Comparison of ENCODE assay signal across 13 cellular contexts in the genomic region with DNA sequence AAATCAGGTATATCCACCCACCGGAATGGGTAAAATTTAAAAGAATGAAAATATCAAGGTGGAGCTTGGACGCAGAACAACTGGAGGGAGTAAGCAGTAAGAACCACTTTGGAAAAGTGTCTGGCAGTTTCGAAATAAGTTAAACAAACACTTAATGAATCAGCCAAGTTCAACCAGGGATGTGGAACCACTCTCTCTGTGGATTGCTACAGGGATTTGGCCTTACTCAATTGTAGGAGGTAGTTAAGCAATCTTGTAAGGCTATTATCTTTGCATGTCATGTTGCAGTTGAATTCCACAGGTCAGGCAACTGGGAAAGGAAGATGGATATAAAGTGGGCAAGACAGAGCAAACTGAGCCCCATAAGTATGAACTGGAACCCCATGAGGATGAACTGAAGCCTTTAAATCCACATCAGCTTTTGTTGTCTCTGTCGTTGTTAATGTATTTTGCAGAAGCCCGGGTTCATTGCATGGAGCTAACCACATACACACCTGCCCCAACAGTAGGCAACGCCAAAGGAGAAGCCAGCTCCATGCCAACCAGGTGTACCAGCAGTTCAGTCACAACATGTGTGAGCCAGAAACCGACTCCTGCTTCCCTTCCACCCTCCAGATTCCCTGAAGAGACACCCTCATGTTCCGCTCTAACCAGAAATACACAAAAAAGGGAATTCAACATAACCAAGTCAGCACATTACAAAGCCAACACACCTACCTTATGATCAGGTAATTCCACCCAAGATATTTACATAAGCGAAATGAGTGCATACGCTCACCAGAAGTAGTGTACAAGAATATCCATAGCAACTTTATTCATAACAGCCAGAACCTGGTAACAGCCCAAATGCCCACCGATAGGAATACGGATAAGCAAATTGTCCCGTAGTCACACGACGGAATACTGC. TPM values are rescaled to one million over a fixed set of nuclear protein-coding genes. Genes with fewer than 3 reads are reported as not detected.
DNase-seq lines count a peak whose midpoint lies in the region; ATAC-seq lines count a peak whose summit lies in the region.
"Had no signal": no experiment of that assay in that cellular context is flagged by ENCODE, and none has a peak within 500 bp of the region (broad histone marks: within the 10 kb centered on the region; RNA-seq: fewer than 3 reads in every experiment).

No MANE protein-coding gene starts in this region.

- H3K27me3 Mint-ChIP-seq in stimulated activated naive CD8-positive, alpha-beta T cell treated with anti-CD3 and anti-CD28 coated beads, Interleukin-15, amount 100 ng/mL, for 72 hours = no peaks in the 10 kb centered on the region
- H3K27me3 Mint-ChIP-seq: naive B cell had no signal

- H2AFZ ChIP-seq in ACC112 (ENCODE audit: low read length, unreplicated experiment) = no peak overlapping the region

- H3K27me3 ChIP-seq in ACC112 (ENCODE audit: insufficient read depth, low read length) = no peaks in the 10 kb centered on the region
- H3K27me3 ChIP-seq: dorsolateral prefrontal cortex had no signal

- DNase-seq in HPDE6-E6E7 (ENCODE audit: extremely low spot score) (peak; percentile 79), astrocyte of the hippocampus (ENCODE audit: low read depth, low spot score) (peak; percentile 62), left lobe of liver (ENCODE audit: low spot score) (peak; percentile 60), NCI-H748 (lab: John Stamatoyannopoulos, UW; ENCODE audit: unreplicated experiment) (no peak), NCI-H146 (lab: John Stamatoyannopoulos, UW) (no peak)
- DNase-seq in stimulated activated naive CD8-positive, alpha-beta T cell treated with anti-CD3 and anti-CD28 coated beads, Interleukin-15, amount 100 ng/mL, for 72 hours = no peak
- DNase-seq: activated CD4-positive, alpha-beta T cell treated with anti-CD3 and anti-CD28 coated beads, Interleukin-2, amount 50 U/mL, for 4 hours; naive B cell; NK-92 treated with Interleukin-12 subunit alpha and Interleukin-12 subunit beta, amount 100 ng/mL, for 24 hours had no signal

- H3K79me2 ChIP-seq in ACC112 (ENCODE audit: control insufficient read depth, insufficient read depth, low read length, unreplicated experiment) = no peaks in the 10 kb centered on the region

- H3K36me3 ChIP-seq in ACC112 (ENCODE audit: insufficient read depth, low read length) = no peaks in the 10 kb centered on the region

- no peak overlapping the region for H3K27ac Mint-ChIP-seq in stimulated activated naive CD8-positive, alpha-beta T cell treated with anti-CD3 and anti-CD28 coated beads, Interleukin-15, amount 100 ng/mL, for 72 hours

- H3K9me3 Mint-ChIP-seq in stimulated activated naive CD8-positive, alpha-beta T cell treated with anti-CD3 and anti-CD28 coated beads, Interleukin-15, amount 100 ng/mL, for 72 hours = no peaks in the 10 kb centered on the region
- H3K9me3 Mint-ChIP-seq: naive B cell had no signal

- H3K4me3 ChIP-seq in ACC112 (ENCODE audit: low read depth, low read length) = no peak overlapping the region
- H3K4me3 ChIP-seq: dorsolateral prefrontal cortex had no signal

- no peak overlapping the region for H3K4me3 Mint-ChIP-seq in stimulated activated naive CD8-positive, alpha-beta T cell treated with anti-CD3 and anti-CD28 coated beads, Interleukin-15, amount 100 ng/mL, for 72 hours
- H3K4me3 Mint-ChIP-seq: naive B cell had no signal

- ATAC-seq in left lobe of liver (peak; percentile 50), HG03442 (IDR thresholded peaks at IDR 0.05; ENCODE audit: unreplicated experiment) (no peak)
- no peak for ATAC-seq in stimulated activated naive CD8-positive, alpha-beta T cell treated with anti-CD3 and anti-CD28 coated beads, Interleukin-15, amount 100 ng/mL, for 72 hours

- peaks cover 24% of the 10 kb centered on the region for H3K4me1 Mint-ChIP-seq in stimulated activated naive CD8-positive, alpha-beta T cell treated with anti-CD3 and anti-CD28 coated beads, Interleukin-15, amount 100 ng/mL, for 72 hours

- H3K4me1 ChIP-seq in ACC112 (ENCODE audit: control insufficient read depth, insufficient read depth, low read length, unreplicated experiment) = peaks cover 30% of the 10 kb centered on the region

- peak overlapping the region; percentile 43 for H3K27ac ChIP-seq in ACC112 (ENCODE audit: low read depth, low read length)
- H3K27ac ChIP-seq: dorsolateral prefrontal cortex had no signal

RNA-seq across cellular contexts. Expression of a gene that starts 8.0 kb away (rescaled TPM):
- total RNA-seq in left lobe of liver = 127 TPM
- total RNA-seq: Caco-2 had no signal

RNA-seq across cellular contexts. Expression of a gene that starts 25.4 kb away (rescaled TPM):
- 22.0 TPM for total RNA-seq in left lobe of liver

RNA-seq across cellular contexts. Expression of a gene that starts 44.4 kb away (rescaled TPM):
- 1.6 TPM for total RNA-seq in left lobe of liver
- total RNA-seq: Caco-2 had no signal

RNA-seq across cellular contexts. Expression of a gene that starts 53.9 kb away (rescaled TPM):
- not detected for total RNA-seq in left lobe of liver
- total RNA-seq: Caco-2, dorsolateral prefrontal cortex had no signal

Comparison
In these comparisons a context has a peak if more than half of its experiments do, and no peak if none do; other contexts are left out.
1. DNase-seq: peak in HPDE6-E6E7 (single experiment), astrocyte of the hippocampus (single experiment) and left lobe of liver (single experiment); none in NCI-H748 (single experiment), stimulated activated naive CD8-positive, alpha-beta T cell treated with anti-CD3 and anti-CD28 coated beads, Interleukin-15, amount 100 ng/mL, for 72 hours (0 of 2) and NCI-H146 (single experiment).